21 cellular contexts compared by ENCODE assay signal in the genomic region with DNA sequence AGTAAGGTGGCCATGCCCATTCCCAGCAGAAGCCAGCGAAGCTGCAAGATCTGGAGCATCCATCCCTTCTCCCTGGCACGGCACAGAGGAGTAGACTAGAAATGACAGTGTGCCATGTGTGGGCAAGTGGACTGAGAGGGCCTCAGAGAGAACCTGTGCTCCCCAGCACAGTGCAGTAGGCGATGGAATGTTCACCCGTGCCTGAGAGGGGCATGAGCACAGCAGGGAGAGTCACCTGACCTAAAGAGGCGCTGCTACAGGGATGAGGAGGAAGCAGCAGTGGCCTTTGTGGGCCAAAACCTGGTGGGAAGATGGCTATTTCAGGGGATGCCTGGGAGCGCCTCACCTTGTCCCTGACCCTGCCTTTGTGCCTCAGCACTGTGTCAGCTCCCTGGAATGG. TPM values are rescaled to one million over a fixed set of nuclear protein-coding genes. Genes with fewer than 3 reads are reported as not detected.
DNase-seq lines count a peak whose midpoint lies in the region; ATAC-seq, FAIRE-seq and TF ChIP-seq lines count a peak whose summit lies in the region.
"Had no signal": no experiment of that assay in that cellular context is flagged by ENCODE, and none has a peak within 500 bp of the region (broad histone marks: within the 10 kb centered on the region; RNA-seq: fewer than 3 reads in every experiment).

No MANE protein-coding gene starts in this region.

- no peak overlapping the region for H3K18ac ChIP-seq in H1 (ENCODE audit: extremely low read depth, low read length)

- no peaks in the 10 kb centered on the region for H3K27me3 ChIP-seq in H1 (replicated peaks in 1 of 4; ENCODE audit: control insufficient read depth in 3 of 4, extremely low read depth in 1 of 4, insufficient read depth in 3 of 4, low read length in 3 of 4)

- intact Hi-C loops in kidney (cut with DNase I), result no loop called here

- H3K27ac ChIP-seq in H1 (ENCODE audit: low read depth, low read length) (no peak overlapping the region), kidney (ENCODE audit: low read depth in 2 of 2, low read length in 2 of 2) (no peak overlapping the region)

- TF ChIP-seq CTCF in H1 (IDR thresholded peaks at IDR 0.05; ENCODE audit: control extremely low read depth in 1 of 3, insufficient read depth in 1 of 3, low read depth in 1 of 3, low read length in 3 of 3), result no peak
- TF ChIP-seq CTCF in neural crest cell (conservative IDR thresholded peaks at IDR 0.05), result no peak
- TF ChIP-seq CTCF in kidney (IDR thresholded peaks at IDR 0.05; ENCODE audit: borderline replicate concordance, extremely low read depth, insufficient read depth), result no peak

- no peaks in the 10 kb centered on the region for H3K27me3 Mint-ChIP-seq in stimulated activated naive CD8-positive, alpha-beta T cell treated with anti-CD3 and anti-CD28 coated beads, Interleukin-15, amount 100 ng/mL, for 72 hours
- no peaks in the 10 kb centered on the region for H3K27me3 Mint-ChIP-seq in neural crest cell (ENCODE audit: low read depth)

- FAIRE-seq in H1 (lab: Jason Lieb, UNC), result no peak
- no peak for FAIRE-seq in kidney (lab: Jason Lieb, UNC)
- FAIRE-seq: A549, GM12892, H54, RCC 7860 had no signal

- 0 out of 2 replicates have a peak overlapping the region, but pooled peaks have one; percentile 22 for H2BK20ac ChIP-seq in H1 (ENCODE audit: low read length)

- no peak overlapping the region for H2BK5ac ChIP-seq in H1 (ENCODE audit: low read depth, low read length)

- CTCF ChIA-PET in H1 (lab: Charles Lee; ENCODE audit: partially characterized antibody), result interaction anchor here (0.6 to 0.7 kb wide), 2 partner anchors 38 to 157 kb away, joined by 3 read pairs; no protein-coding TSS in a partner anchor

- WGBS in H1 (ENCODE audit: extremely low coverage in 1 of 2, insufficient coverage in 1 of 2, insufficient read length in 1 of 2, insufficient replicate concordance in 2 of 2, low coverage in 1 of 2, low lambda C conversion rate in 2 of 2, missing lambda C conversion rate in 1 of 2), 2 experiments, result 66% methylated on average over 6 of the region's 6 CpGs; no CpG with 5 or more reads in 1 of the 2 experiments

- no peak overlapping the region for H3K56ac ChIP-seq in H1 (replicated peaks; ENCODE audit: insufficient read length, low read depth, low read length)

- H3K4me1 ChIP-seq in H1 (replicated peaks in 1 of 4; ENCODE audit: control insufficient read depth in 3 of 4, insufficient read depth in 4 of 4, low read length in 3 of 4) (peaks cover 0 to 6% (median 4%) of the 10 kb centered on the region in 4 experiments; a peak in 6 of 7 replicates), kidney (ENCODE audit: control insufficient read depth in 1 of 2, insufficient read depth in 1 of 2, low read depth in 1 of 2, low read length in 2 of 2) (no peaks in the 10 kb centered on the region)

- no peak overlapping the region for H3K9ac ChIP-seq in H1 (replicated peaks in 1 of 4; ENCODE audit: extremely low read depth in 1 of 4, low read depth in 3 of 4, low read length in 3 of 4)
- no peak overlapping the region for H3K9ac ChIP-seq in kidney (ENCODE audit: low read length in 2 of 2)
- H3K9ac ChIP-seq: SK-N-SH had no signal

- no peaks in the 10 kb centered on the region for H3K79me1 ChIP-seq in H1 (ENCODE audit: low read depth, low read length)

- no peak for TF ChIP-seq RAD21 in H1 (IDR thresholded peaks at IDR 0.05 in 1 of 2, conservative IDR thresholded peaks at IDR 0.05 in 1 of 2; ENCODE audit: low read depth in 2 of 2, low read length in 2 of 2)

- H3K4me2 ChIP-seq in H1 (ENCODE audit: insufficient read depth in 1 of 2, low read depth in 2 of 2, low read length in 2 of 2), result no peak overlapping the region
- H3K4me2 ChIP-seq: A549, SK-N-SH had no signal

- no peaks in the 10 kb centered on the region for H3K36me3 Mint-ChIP-seq in neural crest cell (ENCODE audit: low read depth)
- H3K36me3 Mint-ChIP-seq: IgD-negative memory B cell had no signal

- H3K79me2 ChIP-seq in H1 (ENCODE audit: control insufficient read depth in 1 of 2, insufficient read depth in 2 of 2, low read length in 2 of 2), result no peaks in the 10 kb centered on the region

- H3K36me3 ChIP-seq in H1 (ENCODE audit: control insufficient read depth in 2 of 4, insufficient read depth in 4 of 4, low read length in 3 of 4), result no peaks in the 10 kb centered on the region
- H3K36me3 ChIP-seq in kidney (ENCODE audit: control insufficient read depth in 1 of 2, insufficient read depth in 2 of 2, low read length in 2 of 2), result no peaks in the 10 kb centered on the region

- H3K4ac ChIP-seq in H1 (replicated peaks; ENCODE audit: insufficient read length, low read depth, low read length), result no peak overlapping the region

- H3K4me3 ChIP-seq in H1 (ENCODE audit: extremely low read depth in 1 of 4, insufficient read depth in 2 of 4, low read depth in 3 of 4, low read length in 4 of 4) (no peak overlapping the region), kidney (ENCODE audit: low read length in 2 of 2) (no peak overlapping the region)
- H3K4me3 ChIP-seq: A549 had no signal

- H3K23me2 ChIP-seq in H1 (ENCODE audit: low read depth, low read length), result no peaks in the 10 kb centered on the region

- peak; percentile 35 for ATAC-seq in stimulated activated naive CD8-positive, alpha-beta T cell treated with anti-CD3 and anti-CD28 coated beads, Interleukin-15, amount 100 ng/mL, for 72 hours
- ATAC-seq in stimulated activated naive CD8-positive, alpha-beta T cell treated with anti-CD3 and anti-CD28 coated beads, Interleukin-15, Interleukin-2, amounts not matched to agents 100 U/mL and 50 U/mL, for 24 hours, result no peak
- no peak for ATAC-seq in GM21526 (IDR thresholded peaks at IDR 0.05; ENCODE audit: low FRiP score, unreplicated experiment)
- ATAC-seq in GM21825 (IDR thresholded peaks at IDR 0.05; ENCODE audit: unreplicated experiment), result no peak
- ATAC-seq: A549 had no signal

- TF ChIP-seq POLR2A in H1 (IDR thresholded peaks at IDR 0.05; ENCODE audit: control extremely low read depth in 1 of 2, low read depth in 2 of 2, low read length in 2 of 2), result no peak

- H2BK15ac ChIP-seq in H1 (ENCODE audit: low read length), result 0 out of 2 replicates have a peak overlapping the region, but pooled peaks have one; percentile 18

- peaks cover 16% of the 10 kb centered on the region for H3K4me1 Mint-ChIP-seq in stimulated activated naive CD8-positive, alpha-beta T cell treated with anti-CD3 and anti-CD28 coated beads, Interleukin-15, amount 100 ng/mL, for 72 hours
- H3K4me1 Mint-ChIP-seq in neural crest cell, result peaks cover 8% of the 10 kb centered on the region
- H3K4me1 Mint-ChIP-seq: IgD-negative memory B cell had no signal

- H3K9me3 ChIP-seq in H1 (ENCODE audit: insufficient read depth in 2 of 2, low read depth in 1 of 2, low read length in 1 of 2), result peaks cover 0 to 3% of the 10 kb centered on the region in 2 experiments; a peak in 2 of 4 replicates
- H3K9me3 ChIP-seq in kidney (ENCODE audit: control insufficient read depth in 1 of 2, low read length in 2 of 2), result no peaks in the 10 kb centered on the region
- H3K9me3 ChIP-seq: A549, SK-N-SH had no signal

- POLR2A ChIA-PET in H1 (lab: Charles Lee; ENCODE audit: partially characterized antibody), result no interaction called here

- no peak overlapping the region for H3K27ac Mint-ChIP-seq in stimulated activated naive CD8-positive, alpha-beta T cell treated with anti-CD3 and anti-CD28 coated beads, Interleukin-15, amount 100 ng/mL, for 72 hours
- H3K27ac Mint-ChIP-seq in neural crest cell (ENCODE audit: unreplicated experiment), result peak overlapping the region; percentile 81
- H3K27ac Mint-ChIP-seq: IgD-negative memory B cell had no signal

- no peak overlapping the region for H4K8ac ChIP-seq in H1 (ENCODE audit: extremely low read depth, insufficient read depth, low read length)

- H3K14ac ChIP-seq in H1 (ENCODE audit: insufficient read length), result no peak overlapping the region

- no peak overlapping the region for H3K23ac ChIP-seq in H1 (ENCODE audit: insufficient read length)

- no peak overlapping the region for H4K91ac ChIP-seq in H1 (replicated peaks; ENCODE audit: insufficient read length, low read length)

- TF ChIP-seq EP300 in H1 (IDR thresholded peaks at IDR 0.05; ENCODE audit: borderline replicate concordance in 1 of 2, low read depth in 2 of 2, low read length in 2 of 2), result no peak

- no peaks in the 10 kb centered on the region for H3K9me3 Mint-ChIP-seq in stimulated activated naive CD8-positive, alpha-beta T cell treated with anti-CD3 and anti-CD28 coated beads, Interleukin-15, amount 100 ng/mL, for 72 hours
- H3K9me3 Mint-ChIP-seq in neural crest cell, result no peaks in the 10 kb centered on the region
- H3K9me3 Mint-ChIP-seq: IgD-negative memory B cell had no signal

- no peak overlapping the region for H3K4me3 Mint-ChIP-seq in stimulated activated naive CD8-positive, alpha-beta T cell treated with anti-CD3 and anti-CD28 coated beads, Interleukin-15, amount 100 ng/mL, for 72 hours
- peak overlapping the region; percentile 49 for H3K4me3 Mint-ChIP-seq in neural crest cell
- H3K4me3 Mint-ChIP-seq: IgD-negative memory B cell had no signal

- no peak overlapping the region for H2BK120ac ChIP-seq in H1 (replicated peaks; ENCODE audit: low read depth, low read length)

- H4K20me1 ChIP-seq in H1 (replicated peaks in 1 of 2; ENCODE audit: control insufficient read depth in 1 of 2, insufficient read depth in 2 of 2, low read length in 2 of 2), result no peaks in the 10 kb centered on the region

- DNase-seq in stimulated activated naive CD8-positive, alpha-beta T cell treated with anti-CD3 and anti-CD28 coated beads, Interleukin-15, amount 100 ng/mL, for 72 hours, result no peak
- DNase-seq in stimulated activated naive CD8-positive, alpha-beta T cell treated with anti-CD3 and anti-CD28 coated beads, Interleukin-15, Interleukin-2, amounts not matched to agents 100 U/mL and 50 U/mL, for 24 hours, result no peak
- no peak for DNase-seq in H1 (ENCODE audit: low read depth in 1 of 2, low spot score in 2 of 2)
- no peak for DNase-seq in neural crest cell (ENCODE audit: low read depth, low spot score)
- no peak for DNase-seq in kidney
- no peak for DNase-seq in D341Med (ENCODE audit: low spot score)
- DNase-seq: C1 segment of cervical spinal cord, DMS 273 treated with DMSO at 0.1 percent for 48 hours, NCI-H1105 treated with DMSO at 0.1 percent for 48 hours, NCI-H1694 treated with DMSO at 0.1 percent for 48 hours, NCI-H2107, NCI-H524, Right ventricle myocardium superior, SK-N-SH had no signal

- no peak overlapping the region for H2AK5ac ChIP-seq in H1 (ENCODE audit: low read depth, low read length)

- H2AFZ ChIP-seq in H1 (ENCODE audit: low read length), result peak overlapping the region; percentile 92

- no peak overlapping the region for H2BK12ac ChIP-seq in H1 (ENCODE audit: low read depth, low read length)

- no peak overlapping the region for H4K5ac ChIP-seq in H1 (ENCODE audit: insufficient read length, low read depth, low read length)

RNA-seq across cellular contexts. Expression of gene CDKN2AIP, which starts 8.0 kb away (rescaled TPM):
- total RNA-seq in H1 (2021; fragmentation: NEBNext Ultra II Directional; extraction: Animal tissue kit (Norgen Biotek cat#: 25700)), result 14.0 and 14.8 TPM in 2 replicates
- polyA plus RNA-seq in H1 (2011; rRNA removed) (5.5 and 6.0 TPM in 2 replicates), kidney (ENCODE audit: insufficient read depth, low read depth, low replicate concordance) (11.7 TPM)
- polyA plus RNA-seq in H1 (2011; cell fraction: cytosol; rRNA removed), result 8.4 TPM
- polyA plus RNA-seq in H1 (2011; cell fraction: nucleus; rRNA removed), result 5.4 TPM
- 8.6 to 11.5 TPM (median 9.3 TPM) in 4 replicates for polyA plus RNA-seq in H1 (2012, experiment 1 of 2)
- polyA plus RNA-seq in H1 (2012, experiment 2 of 2), result 1.3 TPM
- 7.6 TPM for polyA plus RNA-seq in H1 (2013, experiment 1 of 2)
- 7.5 TPM for polyA plus RNA-seq in H1 (2013, experiment 2 of 2)
- 6.5 and 15.2 TPM in 2 replicates for polyA minus RNA-seq in H1 (2011; rRNA and poly(A)+ RNA removed)
- polyA minus RNA-seq in H1 (2011; cell fraction: cytosol; rRNA and poly(A)+ RNA removed), result 10.6 TPM
- polyA minus RNA-seq in H1 (2011; cell fraction: nucleus; rRNA and poly(A)+ RNA removed), result 21.9 TPM
- total RNA-seq in neural crest cell (23.8 and 27.7 TPM in 2 replicates), kidney (15.3 TPM)
